8 cellular contexts compared by ENCODE assay signal in genomic region chr1:31934706-31935629, GRCh38. TPM values are rescaled to one million over a fixed set of nuclear protein-coding genes. Genes with fewer than 3 reads are reported as not detected.
A peak's percentile ranks its signal among the peaks of the same experiment; 100 is the strongest.
DNase-seq lines count a peak whose midpoint lies in the region; ATAC-seq, FAIRE-seq and TF ChIP-seq lines count a peak whose summit lies in the region.

No MANE protein-coding gene starts in this region.

- in situ Hi-C loops in GM12878 (cut with MboI) = loop anchor here (10.0 kb wide), 1 partner anchor 1180 kb away; the partner anchor contains the start of gene LAPTM5

- no peak for TF ChIP-seq CTCF in DOHH2 (IDR thresholded peaks at IDR 0.05; ENCODE audit: low read depth, low read length, poor library complexity, severe bottlenecking)
- TF ChIP-seq CTCF in GM12878 (IDR thresholded peaks at IDR 0.05 in 2 of 3, conservative IDR thresholded peaks at IDR 0.05 in 1 of 3; ENCODE audit: control insufficient read depth in 2 of 3, extremely low read depth in 1 of 3, insufficient read depth in 1 of 3, low read depth in 3 of 3, low read length in 3 of 3) = no peak
- no peak for TF ChIP-seq CTCF in mucosa of descending colon (IDR thresholded peaks at IDR 0.05)

- H2AFZ ChIP-seq in GM12878 (ENCODE audit: control insufficient read depth, low read depth, low read length) = no peak overlapping the region

- POLR2A ChIA-PET in GM12878 (lab: Charles Lee) = interaction anchor here (0.5 to 4.6 kb wide), 17 partner anchors 9 to 138 kb away, joined by 3 to 59 read pairs (median 10); partner anchors contain the start of genes KHDRBS1 and TMEM39B

- ATAC-seq in GM12878 = no peak
- ATAC-seq in mucosa of descending colon = peak; percentile 34
- ATAC-seq in HG02588 (IDR thresholded peaks at IDR 0.05; ENCODE audit: unreplicated experiment) = no peak
- ATAC-seq in GM21515 (IDR thresholded peaks at IDR 0.05; ENCODE audit: unreplicated experiment) = no peak
- no peak for ATAC-seq in HG03139 (IDR thresholded peaks at IDR 0.05; ENCODE audit: unreplicated experiment)

- no peak for TF ChIP-seq RAD21 in GM12878 (IDR thresholded peaks at IDR 0.05; ENCODE audit: insufficient read depth, low read depth, low read length)

- H3K9me3 ChIP-seq in DOHH2 (ENCODE audit: control insufficient read depth, insufficient read depth, low read length) (no peaks in the 10 kb centered on the region), GM12878 (replicated peaks; ENCODE audit: control insufficient read depth, insufficient read depth, low read length) (no peaks in the 10 kb centered on the region), mucosa of descending colon (no peaks in the 10 kb centered on the region)

- peaks cover 9% of the 10 kb centered on the region for H4K20me1 ChIP-seq in DOHH2 (ENCODE audit: control insufficient read depth, insufficient read depth, low read depth, low read length)
- 0 out of 2 replicates have a peak, but pooled peaks cover 3% of the 10 kb centered on the region for H4K20me1 ChIP-seq in GM12878 (ENCODE audit: control insufficient read depth, insufficient read depth)

- TSS peak; percentile 53 for BruUV-seq in GM12878 (replicated peaks; lab: Mats Ljungman, UMichigan)

- RAD21 ChIA-PET in GM12878 (lab: Charles Lee; ENCODE audit: unreplicated experiment) = interaction anchor here (0.6 to 4.6 kb wide), 23 partner anchors 9 to 315 kb away, joined by 3 to 79 read pairs (median 7); partner anchors contain the start of genes KHDRBS1 and SPOCD1

- H3K79me2 ChIP-seq in DOHH2 (ENCODE audit: control insufficient read depth, low read length) (peaks cover 86% of the 10 kb centered on the region), GM12878 (ENCODE audit: control insufficient read depth, insufficient read depth, low read length) (peaks cover 94% of the 10 kb centered on the region)

- no peak for TF ChIP-seq POLR2A in GM12878 (IDR thresholded peaks at IDR 0.05; ENCODE audit: low read depth, low read length)

- SMC1A ChIA-PET in GM12878 (lab: Charles Lee; ENCODE audit: uncharacterized antibody, unreplicated experiment) = interaction anchor here (0.8 to 4.3 kb wide), 21 partner anchors 9 to 429 kb away, joined by 3 to 98 read pairs (median 5); no protein-coding TSS in a partner anchor

- H3K27me3 ChIP-seq in DOHH2 (ENCODE audit: control insufficient read depth, low read length) = no peaks in the 10 kb centered on the region
- H3K27me3 ChIP-seq in GM12878 (replicated peaks in 1 of 2; ENCODE audit: control insufficient read depth in 2 of 2, insufficient read depth in 2 of 2, low read length in 1 of 2) = no peaks in the 10 kb centered on the region

- peaks cover 75% of the 10 kb centered on the region for H3K36me3 ChIP-seq in DOHH2 (ENCODE audit: control insufficient read depth, low read length)
- H3K36me3 ChIP-seq in GM12878 (ENCODE audit: control insufficient read depth in 2 of 2, insufficient read depth in 2 of 2, low read length in 1 of 2) = 0 out of 4 replicates have a peak, but pooled peaks cover 0 to 4% of the 10 kb centered on the region in 2 experiments
- no peaks in the 10 kb centered on the region for H3K36me3 ChIP-seq in mucosa of descending colon (ENCODE audit: low read depth)

- FAIRE-seq in GM12878 (lab: Jason Lieb, UNC) = no peak

- H3K4me2 ChIP-seq in DOHH2 (ENCODE audit: low read length) (peak overlapping the region; percentile 90), GM12878 (ENCODE audit: control insufficient read depth, insufficient read depth) (peak overlapping the region; percentile 88)

- no peaks in the 10 kb centered on the region for H3K9me2 ChIP-seq in DOHH2 (replicated peaks; ENCODE audit: control insufficient read depth, low read length)

- H3K4me3 ChIP-seq in DOHH2 (ENCODE audit: low read length) (peak overlapping the region; percentile 87), GM12878 (peak overlapping the region; percentile 84), mucosa of descending colon (no peak overlapping the region)

- CTCF ChIA-PET in GM12878 (lab: Yijun Ruan, JAX) = interaction anchor here (0.8 to 15.0 kb wide), 17 partner anchors 9 to 145 kb away, joined by 3 to 565 read pairs (median 5); partner anchors contain the start of gene SPOCD1

- peak overlapping the region; percentile 96 for H3K9ac ChIP-seq in GM12878 (ENCODE audit: control insufficient read depth, insufficient read depth, low read length)

- DNase-seq in NCI-H2171 treated with DMSO at 0.1 percent for 48 hours (lab: John Stamatoyannopoulos, UW) (peak; percentile 55), GM12878 (ENCODE audit: low read depth, low spot score) (no peak), mucosa of descending colon (peak in 1 of 3 donors; percentile 54), Kasumi-1 (lab: John Stamatoyannopoulos, UW) (no peak)

- 0% methylated on average over 8 of the region's 8 CpGs for WGBS in GM12878 (ENCODE audit: insufficient coverage, insufficient replicate concordance, low lambda C conversion rate, missing lambda C conversion rate)

- no peak for TF ChIP-seq EP300 in GM12878 (IDR thresholded peaks at IDR 0.05; ENCODE audit: borderline replicate concordance in 1 of 2, control insufficient read depth in 1 of 2, low read depth in 2 of 2, low read length in 2 of 2)

- peaks cover 71% of the 10 kb centered on the region for H3F3A ChIP-seq in DOHH2 (ENCODE audit: control insufficient read depth, insufficient read depth)

- H3K27ac ChIP-seq in DOHH2 (ENCODE audit: low read depth, low read length) (peak overlapping the region; percentile 87), GM12878 (ENCODE audit: control insufficient read depth, insufficient read depth) (peak overlapping the region; percentile 93)

- H3K4me1 ChIP-seq in DOHH2 (ENCODE audit: control insufficient read depth, low read length) (peaks cover 82% of the 10 kb centered on the region), GM12878 (ENCODE audit: control insufficient read depth, insufficient read depth, low read length) (peaks cover 32% of the 10 kb centered on the region), mucosa of descending colon (ENCODE audit: low read depth) (peaks cover 62% of the 10 kb centered on the region)

- intact Hi-C loops in GM12878 (cut with micrococcal nuclease; ENCODE audit: unreplicated experiment) = loop anchor here (5.0 kb wide), 2 partner anchors 77 to 118 kb away; partner anchors contain the start of genes KHDRBS1 and SPOCD1
- intact Hi-C loops in mucosa of descending colon (cut with DNase I, micrococcal nuclease) = no loop called here

TF ChIP-seq in GM12878, 131 proteins besides CTCF, POLR2A, EP300 and RAD21 (continues in another document):
- TF ChIP-seq JUNB (IDR thresholded peaks at IDR 0.05) (peak; percentile 79), NKRF (conservative IDR thresholded peaks at IDR 0.05) (no peak), PAX8 (IDR thresholded peaks at IDR 0.05) (0 out of 2 replicates have a peak, but pooled peaks have one; percentile 53)

RNA-seq across cellular contexts. Expression of gene PTP4A2, which starts 3.2 kb away (rescaled TPM):
- total RNA-seq in GM12878 (2013; cell fraction: nucleolus; rRNA removed) = 309 and 320 TPM in 2 replicates
- total RNA-seq in GM12878 (2014; rRNA removed) = 334 and 416 TPM in 2 replicates
- total RNA-seq in GM12878 (2014; rRNA removed; fragmentation: Illumina TruSeq; extraction: Trizol) = 390 and 401 TPM in 2 replicates
- 348 and 360 TPM in 2 replicates for total RNA-seq in GM12878 (2021)
- polyA plus RNA-seq in GM12878 (2011; ENCODE audit: low read depth) = 133 TPM
- 909 and 1,265 TPM in 2 replicates for polyA plus RNA-seq in GM12878 (2011; rRNA removed)
- polyA plus RNA-seq in GM12878 (2011; cell fraction: cytosol; rRNA removed) = 152 and 181 TPM in 2 replicates
- polyA plus RNA-seq in GM12878 (2011; cell fraction: nucleus; rRNA removed) = 120 and 153 TPM in 2 replicates
- polyA plus RNA-seq in GM12878 (2012) = 252 and 315 TPM in 2 replicates
- polyA plus RNA-seq in GM12878 (2014; fragmentation: Illumina TruSeq; extraction: Trizol) = 547 and 710 TPM in 2 replicates
- 100 to 1,000 TPM; 268 to 424 TPM for polyA plus RNA-seq in GM12878 (2014; fragmentation: Nextera tagmentation; extraction: Ambion mirVana)
- polyA plus RNA-seq in GM12878 (2014; rRNA removed) = 180 and 224 TPM in 2 replicates
- 100 to 1,000 TPM; 232 to 423 TPM for polyA plus RNA-seq in GM12878 (2016; fragmentation: Nextera tagmentation; extraction: Ambion mirVana)
- 326 and 414 TPM in 2 replicates for polyA minus RNA-seq in GM12878 (2011; rRNA and poly(A)+ RNA removed)
- 268 and 284 TPM in 2 replicates for polyA minus RNA-seq in GM12878 (2011; cell fraction: cytosol; rRNA and poly(A)+ RNA removed)
- polyA minus RNA-seq in GM12878 (2011; cell fraction: nucleus; rRNA and poly(A)+ RNA removed) = 63.8 and 72.4 TPM in 2 replicates
- 100 to 1,000 TPM; 211 to 307 (median 298) TPM for total RNA-seq in mucosa of descending colon
